ENCODE assay signal across 22 cellular contexts in genomic region chr9:20373263-20373662, GRCh38.
DNase-seq lines count a peak whose midpoint lies in the region; ATAC-seq and TF ChIP-seq lines count a peak whose summit lies in the region.
"Had no signal": no experiment of that assay in that cellular context is flagged by ENCODE, and none has a peak within 500 bp of the region (broad histone marks: within the 10 kb centered on the region; RNA-seq: fewer than 3 reads in every experiment).

No MANE protein-coding gene starts in this region.

- H3K4me3 ChIP-seq in mucosa of descending colon: no peak overlapping the region
- no peak overlapping the region for H3K4me3 ChIP-seq in mesendoderm (ENCODE audit: low read length)
- H3K4me3 ChIP-seq: colonic mucosa, skin epidermis had no signal

- intact Hi-C loops in mucosa of descending colon (cut with DNase I, micrococcal nuclease): no loop called here

- H4K8ac ChIP-seq in mesendoderm (ENCODE audit: low read depth, low read length): no peak overlapping the region

- H3K79me2 ChIP-seq in mesendoderm (ENCODE audit: control insufficient read depth, insufficient read depth, low read length): no peaks in the 10 kb centered on the region

- peak; percentile 3 for DNase-seq in DMS79 treated with DMSO at 0.1 percent for 48 hours (lab: John Stamatoyannopoulos, UW)
- DNase-seq in DMS79 (lab: John Stamatoyannopoulos, UW): no peak
- DNase-seq in LHCN-M2 (ENCODE audit: low read depth): peak; percentile 6
- no peak for DNase-seq in mucosa of descending colon
- DNase-seq in mesendoderm: no peak
- DNase-seq in inferior parietal cortex (ENCODE audit: extremely low spot score): no peak
- DNase-seq: activated CD4-positive, alpha-beta memory T cell treated with anti-CD3 and anti-CD28 coated beads, Interleukin-2, amount 10 ng/mL, durations not matched to agents 7 days and 5 days; activated naive CD8-positive, alpha-beta T cell treated with anti-CD3 and anti-CD28 coated beads, Interleukin-2, amount 10 ng/mL, durations not matched to agents 7 days and 5 days; activated T-cell treated with anti-CD3 and anti-CD28 coated beads, Interleukin-2, amount 50 U/mL, for 4 hours; brain microvascular endothelial cell; colonic mucosa; hippocampal formation; mesenchymal stem cell; NCI-H1694 treated with DMSO at 0.1 percent for 48 hours; NCI-H446; nephron progenitor cell; T-helper 17 cell had no signal

- H3K23ac ChIP-seq in mesendoderm (ENCODE audit: low read length): no peak overlapping the region

- H3K4ac ChIP-seq in mesendoderm (ENCODE audit: low read depth, low read length): no peak overlapping the region

- H4K5ac ChIP-seq in mesendoderm (ENCODE audit: low read length): no peak overlapping the region

- no peak overlapping the region for H3K56ac ChIP-seq in mesendoderm (ENCODE audit: low read length)

- no peaks in the 10 kb centered on the region for H3K27me3 ChIP-seq in mesendoderm (ENCODE audit: insufficient read depth, low read length, poor library complexity)
- H3K27me3 ChIP-seq: brain microvascular endothelial cell, colonic mucosa had no signal

- H3K9ac ChIP-seq in mesendoderm (ENCODE audit: low read length): no peak overlapping the region

- ATAC-seq in GM19455 (IDR thresholded peaks at IDR 0.05; ENCODE audit: unreplicated experiment) (peak; percentile 75), mucosa of descending colon (peak; percentile 59), GM19395 (IDR thresholded peaks at IDR 0.05; ENCODE audit: unreplicated experiment) (no peak)
- ATAC-seq: activated T-cell treated with anti-CD3 and anti-CD28 coated beads, Interleukin-2, amount 50 U/mL, for 4 hours; Right ventricle myocardium inferior; T-helper 17 cell had no signal

- no peak overlapping the region for H2BK120ac ChIP-seq in mesendoderm (ENCODE audit: low read depth, low read length)

- H3K18ac ChIP-seq in mesendoderm (ENCODE audit: low read length): no peak overlapping the region

- no peak overlapping the region for H2AK5ac ChIP-seq in mesendoderm (ENCODE audit: low read length)

- no peaks in the 10 kb centered on the region for H3K36me3 ChIP-seq in mucosa of descending colon (ENCODE audit: low read depth)
- H3K36me3 ChIP-seq in mesendoderm (ENCODE audit: control insufficient read depth, insufficient read depth, low read length): no peaks in the 10 kb centered on the region
- H3K36me3 ChIP-seq: brain microvascular endothelial cell, colonic mucosa had no signal

- H2BK15ac ChIP-seq in mesendoderm (replicated peaks; ENCODE audit: low read depth): no peak overlapping the region

- no peaks in the 10 kb centered on the region for H3K79me1 ChIP-seq in mesendoderm (ENCODE audit: low read length)

- no peak for TF ChIP-seq CTCF in mucosa of descending colon (IDR thresholded peaks at IDR 0.05)

- H3K9me3 ChIP-seq in mucosa of descending colon: no peaks in the 10 kb centered on the region
- H3K9me3 ChIP-seq: colonic mucosa had no signal

- H3K4me1 ChIP-seq in mucosa of descending colon (ENCODE audit: low read depth) (peaks cover 13% of the 10 kb centered on the region), mesendoderm (ENCODE audit: control insufficient read depth, low read depth, low read length) (no peaks in the 10 kb centered on the region)
- H3K4me1 ChIP-seq: colonic mucosa had no signal

- no peak overlapping the region for H2BK5ac ChIP-seq in mesendoderm (ENCODE audit: low read length)

- no peak overlapping the region for H3K4me2 ChIP-seq in mesendoderm (ENCODE audit: low read length)

- WGBS in mesendoderm (ENCODE audit: extremely low coverage, insufficient coverage, low lambda C conversion rate): no CpG with 5 or more reads among the region's 1 CpG

- no peak overlapping the region for H3K27ac ChIP-seq in mesendoderm (ENCODE audit: low read depth, low read length)
- H3K27ac ChIP-seq: 22Rv1, brain microvascular endothelial cell, colonic mucosa, skin epidermis had no signal

Comparison
In these comparisons a context has a peak if more than half of its experiments do, and no peak if none do; other contexts are left out.
1. DNase-seq: peak in DMS79 treated with DMSO at 0.1 percent for 48 hours (single experiment) and LHCN-M2 (single experiment); none in DMS79 (single experiment), mucosa of descending colon (0 of 3), mesendoderm (single experiment) and inferior parietal cortex (single experiment).